12 cellular contexts compared by ENCODE assay signal in the genomic region with DNA sequence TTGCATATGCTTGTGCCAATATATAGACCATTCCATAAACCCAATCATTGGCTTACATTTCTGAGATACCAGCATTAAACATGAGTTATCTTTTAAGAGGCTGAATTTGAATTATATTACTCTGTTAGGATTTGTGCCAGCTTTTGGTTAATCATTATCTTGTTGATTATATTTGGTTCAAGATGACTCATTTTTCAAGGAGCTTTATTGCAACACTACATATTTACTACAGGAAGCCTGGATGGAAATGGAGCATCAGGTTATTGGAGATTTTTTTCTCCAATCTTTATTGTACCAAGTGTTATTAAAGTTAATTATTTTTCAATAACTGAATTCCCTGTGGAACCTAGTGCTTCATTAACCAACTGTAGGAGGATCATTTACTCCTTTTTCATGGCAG. TPM values are rescaled to one million over a fixed set of nuclear protein-coding genes. Genes with fewer than 3 reads are reported as not detected.
A peak's percentile ranks its signal among the peaks of the same experiment; 100 is the strongest.
DNase-seq lines count a peak whose midpoint lies in the region; ATAC-seq, FAIRE-seq and TF ChIP-seq lines count a peak whose summit lies in the region.
"Had no signal": no experiment of that assay in that cellular context is flagged by ENCODE, and none has a peak within 500 bp of the region (broad histone marks: within the 10 kb centered on the region; RNA-seq: fewer than 3 reads in every experiment).

No MANE protein-coding gene starts in this region.

- H3K4me3 Mint-ChIP-seq in MCF 10A (ENCODE audit: unreplicated experiment) (no peak overlapping the region), T-helper 17 cell (no peak overlapping the region)

- in situ Hi-C loops in G401 (cut with HindIII; ENCODE audit: low sequenced_read_pairs): no loop called here

- no peak for TF ChIP-seq POLR2A in breast epithelium (IDR thresholded peaks at IDR 0.05)

- no peaks in the 10 kb centered on the region for H3K4me1 ChIP-seq in breast epithelium
- H3K4me1 ChIP-seq in kidney (ENCODE audit: control insufficient read depth in 1 of 2, insufficient read depth in 1 of 2, low read depth in 1 of 2, low read length in 2 of 2): peaks cover 14 to 17% of the 10 kb centered on the region in 2 donors

- H3K4me1 Mint-ChIP-seq in MCF 10A (ENCODE audit: insufficient read depth, unreplicated experiment) (no peaks in the 10 kb centered on the region), T-helper 17 cell (peaks cover 62% of the 10 kb centered on the region)

- no peak overlapping the region for H3K9ac ChIP-seq in kidney (ENCODE audit: low read length in 2 of 2)
- H3K9ac ChIP-seq: BLaER1 had no signal

- H3K4me3 ChIP-seq in breast epithelium (no peak overlapping the region), fibroblast of villous mesenchyme (ENCODE audit: low read depth, low read length) (no peak overlapping the region), kidney (ENCODE audit: low read length in 2 of 2) (no peak overlapping the region)
- H3K4me3 ChIP-seq: BLaER1 had no signal

- POLR2A ChIA-PET in MCF 10A (lab: Yijun Ruan, JAX): interaction anchor here (0.7 to 2.1 kb wide), 8 partner anchors 9 to 68 kb away, joined by 3 to 4 read pairs (median 3); no protein-coding TSS in a partner anchor

- CTCF ChIA-PET in MCF 10A (lab: Yijun Ruan, JAX): no interaction called here

- H3K27ac ChIP-seq in breast epithelium: no peak overlapping the region
- H3K27ac ChIP-seq in kidney (ENCODE audit: low read depth in 2 of 2, low read length in 2 of 2): no peak overlapping the region
- H3K27ac ChIP-seq: BLaER1 had no signal

- H3K9me3 Mint-ChIP-seq in MCF 10A (ENCODE audit: unreplicated experiment): no peaks in the 10 kb centered on the region

- no peak for FAIRE-seq in kidney (lab: Jason Lieb, UNC)

- no TSS peak for BruUV-seq in MCF 10A (replicated peaks; lab: Mats Ljungman, UMichigan)

- H3K36me3 Mint-ChIP-seq in MCF 10A (ENCODE audit: insufficient read depth, unreplicated experiment): no peaks in the 10 kb centered on the region
- peaks cover 3% of the 10 kb centered on the region for H3K36me3 Mint-ChIP-seq in T-helper 17 cell (ENCODE audit: low read depth)

- H3K9me3 ChIP-seq in breast epithelium (no peaks in the 10 kb centered on the region), T-helper 17 cell (ENCODE audit: control insufficient read depth, low read length, poor library complexity, severe bottlenecking) (no peaks in the 10 kb centered on the region), kidney (ENCODE audit: control insufficient read depth in 1 of 2, low read length in 2 of 2) (no peaks in the 10 kb centered on the region)
- H3K9me3 ChIP-seq: BLaER1, spleen had no signal

- H3K27ac Mint-ChIP-seq in MCF 10A (ENCODE audit: low read depth, unreplicated experiment) (no peak overlapping the region), T-helper 17 cell (peak overlapping the region; percentile 83)

- H3K27me3 ChIP-seq in breast epithelium: no peaks in the 10 kb centered on the region
- H3K27me3 ChIP-seq: BLaER1, spleen had no signal

- ATAC-seq in T-helper 17 cell: no peak

- intact Hi-C loops in MCF 10A (cut with micrococcal nuclease) (no loop called here), breast epithelium (cut with DNase I; ENCODE audit: low total_unique reads) (no loop called here), kidney (cut with DNase I) (no loop called here)

- DNase-seq in MCF 10A (ENCODE audit: unreplicated experiment) (peak; percentile 42), breast epithelium (ENCODE audit: low spot score in 2 of 2) (no peak), T-helper 17 cell (no peak), fibroblast of villous mesenchyme (ENCODE audit: low read depth) (peak; percentile 92), DMS153 treated with DMSO at 0.1 percent for 48 hours (lab: John Stamatoyannopoulos, UW; ENCODE audit: unreplicated experiment) (no peak), G401 (ENCODE audit: low spot score) (no peak), globus pallidus (ENCODE audit: low spot score) (no peak), kidney (no peak)
- DNase-seq: NCI-H1694 treated with DMSO at 0.1 percent for 48 hours; spleen; stimulated activated CD8-positive, alpha-beta memory T cell treated with anti-CD3 and anti-CD28 coated beads, Interleukin-4, amount 100 ng/mL, for 48 hours had no signal

- H3K36me3 ChIP-seq in breast epithelium: no peaks in the 10 kb centered on the region
- H3K36me3 ChIP-seq in kidney (ENCODE audit: control insufficient read depth in 1 of 2, insufficient read depth in 2 of 2, low read length in 2 of 2): no peaks in the 10 kb centered on the region
- H3K36me3 ChIP-seq: BLaER1, spleen had no signal

- no peaks in the 10 kb centered on the region for H3K27me3 Mint-ChIP-seq in MCF 10A (ENCODE audit: insufficient read depth, unreplicated experiment)
- H3K27me3 Mint-ChIP-seq in T-helper 17 cell: no peaks in the 10 kb centered on the region

- TF ChIP-seq CTCF in MCF 10A (IDR thresholded peaks at IDR 0.05; ENCODE audit: unreplicated experiment): no peak
- no peak for TF ChIP-seq CTCF in breast epithelium (IDR thresholded peaks at IDR 0.05)
- no peak for TF ChIP-seq CTCF in fibroblast of villous mesenchyme (IDR thresholded peaks at IDR 0.05; ENCODE audit: insufficient read depth, low read depth, low read length)
- no peak for TF ChIP-seq CTCF in kidney (IDR thresholded peaks at IDR 0.05; ENCODE audit: borderline replicate concordance, extremely low read depth, insufficient read depth)

RNA-seq across cellular contexts. Expression of gene EML4, which starts 26.4 kb away (rescaled TPM):
- 31.2 and 34.5 TPM in 2 replicates for total RNA-seq in MCF 10A (2022)
- 10 to 100 TPM; 19.4 to 68.5 (median 36.7) TPM for total RNA-seq in breast epithelium
- total RNA-seq in T-helper 17 cell: 100 to 1,000 TPM; 292 to 348 TPM
- total RNA-seq in fibroblast of villous mesenchyme: 65.1 and 88.1 TPM in 2 replicates
- total RNA-seq in G401 (2014; rRNA removed; shearing (Covaris generic)): 116 and 156 TPM in 2 replicates
- total RNA-seq in kidney: 53.6 TPM
- 13.0 TPM for polyA plus RNA-seq in kidney (ENCODE audit: insufficient read depth, low read depth, low replicate concordance)

Comparison
In these comparisons a context has a peak if more than half of its experiments do, and no peak if none do; other contexts are left out.
1. DNase-seq: peak in MCF 10A (single experiment) and fibroblast of villous mesenchyme (single experiment); none in breast epithelium (0 of 2), T-helper 17 cell (0 of 3), DMS153 treated with DMSO at 0.1 percent for 48 hours (single experiment), G401 (single experiment), globus pallidus (single experiment) and kidney (single experiment).